ENCODE assay signal across 17 cellular contexts in the genomic region with DNA sequence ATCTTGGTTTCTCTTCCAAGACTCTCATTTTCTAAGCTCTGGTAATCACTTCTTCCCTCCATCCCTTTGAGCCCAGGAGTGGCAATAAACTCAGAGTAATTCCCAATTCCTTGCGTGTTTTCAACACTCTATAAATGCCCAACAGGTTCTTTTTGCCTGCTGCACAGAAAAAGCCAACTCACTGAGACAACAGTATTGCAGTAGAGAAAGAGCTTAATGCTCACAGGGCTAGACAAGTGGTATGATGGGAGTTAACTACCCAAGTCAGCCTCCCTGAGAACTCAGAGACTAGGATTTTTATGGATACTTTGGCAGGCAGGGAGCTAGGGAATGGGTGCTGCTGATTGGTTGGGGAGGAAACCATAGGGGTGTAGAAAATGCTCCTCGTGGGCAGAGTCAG.
DNase-seq lines count a peak whose midpoint lies in the region; ATAC-seq, FAIRE-seq and TF ChIP-seq lines count a peak whose summit lies in the region.
"Had no signal": no experiment of that assay in that cellular context is flagged by ENCODE, and none has a peak within 500 bp of the region (broad histone marks: within the 10 kb centered on the region; RNA-seq: fewer than 3 reads in every experiment).

No MANE protein-coding gene starts in this region.

- intact Hi-C loops in HepG2 (cut with micrococcal nuclease; ENCODE audit: unreplicated experiment) (no loop called here), right lobe of liver (cut with DNase I) (no loop called here), GM12878 (cut with micrococcal nuclease; ENCODE audit: unreplicated experiment) (no loop called here), esophagus muscularis mucosa (cut with DNase I) (no loop called here), PC-9 (cut with micrococcal nuclease; ENCODE audit: unreplicated experiment) (no loop called here)

- H3K79me2 ChIP-seq in HepG2 (ENCODE audit: insufficient read depth, low read length), result no peaks in the 10 kb centered on the region
- no peaks in the 10 kb centered on the region for H3K79me2 ChIP-seq in GM12878 (ENCODE audit: control insufficient read depth, insufficient read depth, low read length)
- no peaks in the 10 kb centered on the region for H3K79me2 ChIP-seq in PC-9 (ENCODE audit: low read depth)

- H3K9ac ChIP-seq in HepG2 (ENCODE audit: insufficient read depth, low read depth, low read length), result no peak overlapping the region
- H3K9ac ChIP-seq in GM12878 (ENCODE audit: control insufficient read depth, insufficient read depth, low read length), result no peak overlapping the region

- TF ChIP-seq RAD21 in HepG2 (CRISPR knock-in tag; IDR thresholded peaks at IDR 0.05) (no peak), GM12878 (IDR thresholded peaks at IDR 0.05; ENCODE audit: insufficient read depth, low read depth, low read length) (no peak)

- TF ChIP-seq CTCF in HepG2 (CRISPR knock-in tag; IDR thresholded peaks at IDR 0.05), result no peak
- TF ChIP-seq CTCF in right lobe of liver (IDR thresholded peaks at IDR 0.05), result no peak
- TF ChIP-seq CTCF in GM12878 (IDR thresholded peaks at IDR 0.05 in 2 of 3, conservative IDR thresholded peaks at IDR 0.05 in 1 of 3; ENCODE audit: control insufficient read depth in 2 of 3, extremely low read depth in 1 of 3, insufficient read depth in 1 of 3, low read depth in 3 of 3, low read length in 3 of 3), result no peak
- no peak for TF ChIP-seq CTCF in esophagus muscularis mucosa (IDR thresholded peaks at IDR 0.05)
- TF ChIP-seq CTCF in PC-9 (conservative IDR thresholded peaks at IDR 0.05), result no peak

- H3K9me2 ChIP-seq in PC-9 (ENCODE audit: insufficient read depth), result no peaks in the 10 kb centered on the region

- RAD21 ChIA-PET in GM12878 (lab: Charles Lee; ENCODE audit: unreplicated experiment), result no interaction called here

- TF ChIP-seq POLR2A in HepG2 (IDR thresholded peaks at IDR 0.05; ENCODE audit: insufficient read depth in 1 of 2, low read depth in 2 of 2, low read length in 2 of 2), result no peak
- TF ChIP-seq POLR2A in right lobe of liver (IDR thresholded peaks at IDR 0.05), result no peak
- TF ChIP-seq POLR2A in GM12878 (IDR thresholded peaks at IDR 0.05; ENCODE audit: low read depth, low read length), result no peak
- no peak for TF ChIP-seq POLR2A in esophagus muscularis mucosa (IDR thresholded peaks at IDR 0.05; ENCODE audit: low read depth)

- in situ Hi-C loops in HepG2 (cut with HindIII; ENCODE audit: extremely low pct_ligation_motif_present, low pct_unique_long_range_greater_than_20kb), result no loop called here
- in situ Hi-C loops in GM12878 (cut with MboI), result no loop called here

- no peaks in the 10 kb centered on the region for H3F3A ChIP-seq in PC-9 (ENCODE audit: insufficient read depth, low read depth)

- H3K27me3 ChIP-seq in HepG2 (ENCODE audit: control insufficient read depth in 1 of 2, insufficient read depth in 2 of 2, low read length in 2 of 2), result peaks cover 0 to 3% of the 10 kb centered on the region in 2 experiments; a peak in 1 of 5 replicates
- H3K27me3 ChIP-seq in right lobe of liver, result no peaks in the 10 kb centered on the region
- no peaks in the 10 kb centered on the region for H3K27me3 ChIP-seq in GM12878 (replicated peaks in 1 of 2; ENCODE audit: control insufficient read depth in 2 of 2, insufficient read depth in 2 of 2, low read length in 1 of 2)
- H3K27me3 ChIP-seq in esophagus muscularis mucosa, result no peaks in the 10 kb centered on the region
- H3K27me3 ChIP-seq in PC-9 (ENCODE audit: insufficient read depth, low read depth), result peaks cover 12% of the 10 kb centered on the region; the same call in 1 of the 2 replicates

- no peak overlapping the region for H2AFZ ChIP-seq in HepG2 (ENCODE audit: low read length)
- H2AFZ ChIP-seq in GM12878 (ENCODE audit: control insufficient read depth, low read depth, low read length), result no peak overlapping the region
- H2AFZ ChIP-seq in PC-9, result no peak overlapping the region
- H2AFZ ChIP-seq: GM23338 had no signal

- no peak overlapping the region for H3K27ac ChIP-seq in HepG2 (ENCODE audit: extremely low read length, insufficient read depth, low read length)
- no peak overlapping the region for H3K27ac ChIP-seq in right lobe of liver
- no peak overlapping the region for H3K27ac ChIP-seq in GM12878 (ENCODE audit: control insufficient read depth, insufficient read depth)
- H3K27ac ChIP-seq in esophagus muscularis mucosa (replicated peaks in 1 of 4), result no peak overlapping the region
- H3K27ac ChIP-seq in PC-9, result no peak overlapping the region

- WGBS in HepG2 (ENCODE audit: low lambda C conversion rate), result 0% methylated on average over 2 of the region's 2 CpGs
- WGBS in right lobe of liver (ENCODE audit: insufficient coverage, low coverage, low lambda C conversion rate, missing lambda C conversion rate), result 52% methylated on average over 2 of the region's 2 CpGs
- WGBS in GM12878 (ENCODE audit: insufficient coverage, insufficient replicate concordance, low lambda C conversion rate, missing lambda C conversion rate), result 5% methylated on average over 2 of the region's 2 CpGs
- 74% methylated on average over 2 of the region's 2 CpGs for WGBS in esophagus muscularis mucosa

- H3K4me3 ChIP-seq in HepG2 (replicated peaks in 1 of 3; ENCODE audit: insufficient read depth in 1 of 3, low read depth in 2 of 3, low read length in 3 of 3) (no peak overlapping the region), right lobe of liver (no peak overlapping the region), GM12878 (no peak overlapping the region), esophagus muscularis mucosa (no peak overlapping the region), PC-9 (no peak overlapping the region)
- H3K4me3 ChIP-seq: GM23338 had no signal

- H4K20me1 ChIP-seq in HepG2 (ENCODE audit: insufficient read depth, low read length), result no peaks in the 10 kb centered on the region
- no peaks in the 10 kb centered on the region for H4K20me1 ChIP-seq in GM12878 (ENCODE audit: control insufficient read depth, insufficient read depth)
- no peaks in the 10 kb centered on the region for H4K20me1 ChIP-seq in PC-9 (ENCODE audit: insufficient read depth)

- no peak for DNase-seq in HepG2 (ENCODE audit: low spot score)
- DNase-seq in right lobe of liver, result no peak
- DNase-seq in GM12878 (ENCODE audit: low read depth, low spot score), result no peak
- DNase-seq in esophagus muscularis mucosa (ENCODE audit: extremely low spot score), result peak; percentile 45
- no peak for DNase-seq in PC-9
- no peak for DNase-seq in DMS53 treated with DMSO at 0.1 percent for 48 hours (lab: John Stamatoyannopoulos, UW; ENCODE audit: unreplicated experiment)
- DNase-seq: 8988T; C1 segment of cervical spinal cord; Calu3; CD4-positive, alpha-beta memory T cell; COR-L47; DMS53; DND-41; H9 had no signal

- FAIRE-seq in HepG2 (lab: Jason Lieb, UNC) (no peak), GM12878 (lab: Jason Lieb, UNC) (no peak)
- FAIRE-seq: G401.6 had no signal

- no peak overlapping the region for H3K4me2 ChIP-seq in HepG2 (ENCODE audit: low read depth, low read length)
- no peak overlapping the region for H3K4me2 ChIP-seq in GM12878 (ENCODE audit: control insufficient read depth, insufficient read depth)
- no peak overlapping the region for H3K4me2 ChIP-seq in PC-9
- H3K4me2 ChIP-seq: GM23338 had no signal

- POLR2A ChIA-PET in HepG2 (lab: Yijun Ruan, JAX) (no interaction called here), GM12878 (lab: Charles Lee) (no interaction called here), PC-9 (lab: Charles Lee; ENCODE audit: unreplicated experiment) (no interaction called here)

- TF ChIP-seq EP300 in HepG2 (IDR thresholded peaks at IDR 0.05; ENCODE audit: low read depth in 2 of 2, low read length in 2 of 2), result no peak
- no peak for TF ChIP-seq EP300 in HepG2 (CRISPR knock-in tag; IDR thresholded peaks at IDR 0.05; ENCODE audit: borderline replicate concordance)
- TF ChIP-seq EP300 in GM12878 (IDR thresholded peaks at IDR 0.05; ENCODE audit: borderline replicate concordance in 1 of 2, control insufficient read depth in 1 of 2, low read depth in 2 of 2, low read length in 2 of 2), result no peak
- TF ChIP-seq EP300 in esophagus muscularis mucosa (IDR thresholded peaks at IDR 0.05), result no peak

- H3K36me3 ChIP-seq in HepG2 (replicated peaks in 1 of 2; ENCODE audit: control insufficient read depth in 1 of 2, insufficient read depth in 2 of 2, low read length in 2 of 2) (no peaks in the 10 kb centered on the region), right lobe of liver (no peaks in the 10 kb centered on the region), GM12878 (ENCODE audit: control insufficient read depth in 2 of 2, insufficient read depth in 2 of 2, low read length in 1 of 2) (no peaks in the 10 kb centered on the region), esophagus muscularis mucosa (no peaks in the 10 kb centered on the region), PC-9 (ENCODE audit: low read depth) (no peaks in the 10 kb centered on the region)

- H3K4me1 ChIP-seq in HepG2 (ENCODE audit: insufficient read depth, low read length) (no peaks in the 10 kb centered on the region), right lobe of liver (no peaks in the 10 kb centered on the region), GM12878 (ENCODE audit: control insufficient read depth, insufficient read depth, low read length) (no peaks in the 10 kb centered on the region), esophagus muscularis mucosa (no peaks in the 10 kb centered on the region), PC-9 (replicated peaks; ENCODE audit: insufficient read depth) (no peaks in the 10 kb centered on the region)

- CTCF ChIA-PET in HepG2 (lab: Yijun Ruan, JAX; ENCODE audit: low intra/inter-chr PET ratio, low total read pairs), result no interaction called here
- CTCF ChIA-PET in GM12878 (lab: Yijun Ruan, JAX), result no interaction called here
- CTCF ChIA-PET in PC-9 (lab: Charles Lee), result no interaction called here

- H3K9me3 ChIP-seq in HepG2 (ENCODE audit: low read length), result peaks cover 31% of the 10 kb centered on the region
- H3K9me3 ChIP-seq in right lobe of liver, result no peaks in the 10 kb centered on the region
- peaks cover 2% of the 10 kb centered on the region; the same call in 1 of the 3 replicates for H3K9me3 ChIP-seq in GM12878 (replicated peaks; ENCODE audit: control insufficient read depth, insufficient read depth, low read length)
- peaks cover 0 to 26% (median 20%) of the 10 kb centered on the region in 4 donors for H3K9me3 ChIP-seq in esophagus muscularis mucosa
- no peaks in the 10 kb centered on the region for H3K9me3 ChIP-seq in PC-9 (ENCODE audit: insufficient read depth, low read depth)

- BruUV-seq in HepG2 (replicated peaks; lab: Mats Ljungman, UMichigan) (no TSS peak), GM12878 (replicated peaks; lab: Mats Ljungman, UMichigan) (no TSS peak), PC-9 (replicated peaks; lab: Mats Ljungman, UMichigan) (no TSS peak)

- no peak for ATAC-seq in HepG2
- ATAC-seq in right lobe of liver, result no peak
- ATAC-seq in GM12878, result no peak
- no peak for ATAC-seq in HG03196 (IDR thresholded peaks at IDR 0.05; ENCODE audit: unreplicated experiment)
- ATAC-seq: GM23338 had no signal

- SMC1A ChIA-PET in GM12878 (lab: Charles Lee; ENCODE audit: uncharacterized antibody, unreplicated experiment), result no interaction called here

TF ChIP-seq in HepG2, 621 proteins besides CTCF, POLR2A, EP300 and RAD21 (continues in another document):
- TF ChIP-seq ATF7 (IDR thresholded peaks at IDR 0.05), result no peak
- no peak for TF ChIP-seq ATF7 (CRISPR knock-in tag; IDR thresholded peaks at IDR 0.05)

TF ChIP-seq in GM12878, 131 proteins besides CTCF, POLR2A, EP300 and RAD21 (continues in another document):
- no peak for TF ChIP-seq EGR1 (IDR thresholded peaks at IDR 0.05; ENCODE audit: borderline replicate concordance in 1 of 2, low read depth in 2 of 2, low read length in 2 of 2)
- TF ChIP-seq CBX5 (IDR thresholded peaks at IDR 0.05; ENCODE audit: low read depth), result peak; percentile 54; the same call in 1 of the 2 replicates
